Comparison of ENCODE assay signal across 15 cellular contexts in genomic region chr4:16824278-16824806, GRCh38.
DNase-seq lines count a peak whose midpoint lies in the region; ATAC-seq, FAIRE-seq and TF ChIP-seq lines count a peak whose summit lies in the region.
"Had no signal": no experiment of that assay in that cellular context is flagged by ENCODE, and none has a peak within 500 bp of the region (broad histone marks: within the 10 kb centered on the region; RNA-seq: fewer than 3 reads in every experiment).

No MANE protein-coding gene starts in this region.

- POLR2A ChIA-PET in HepG2 (lab: Yijun Ruan, JAX) = interaction anchor here (1.0 to 1.7 kb wide), 2 partner anchors 9 to 12 kb away, joined by 4 to 13 read pairs; no protein-coding TSS in a partner anchor

- BruUV-seq in HepG2 (replicated peaks; lab: Mats Ljungman, UMichigan) = no TSS peak

- H3K27ac ChIP-seq in HepG2 (ENCODE audit: extremely low read length, insufficient read depth, low read length) = peak overlapping the region; percentile 63
- H3K27ac ChIP-seq: A549, BLaER1 had no signal

- H3K4me2 ChIP-seq in HepG2 (ENCODE audit: low read depth, low read length) = peak overlapping the region; percentile 45
- H3K4me2 ChIP-seq: A549, BLaER1 had no signal

- TF ChIP-seq EP300 in HepG2 (IDR thresholded peaks at IDR 0.05; ENCODE audit: low read depth in 2 of 2, low read length in 2 of 2) (peak in 1 of 2 experiments; percentile 83; a peak in 2 of 4 replicates), HepG2 (CRISPR knock-in tag; IDR thresholded peaks at IDR 0.05; ENCODE audit: borderline replicate concordance) (peak; percentile 47; the same call in 1 of the 2 replicates)

- intact Hi-C loops in HepG2 (cut with micrococcal nuclease; ENCODE audit: unreplicated experiment) = loop anchor here (1.0 kb wide), 1 partner anchor 12 kb away; no protein-coding TSS in a partner anchor

- FAIRE-seq in HepG2 (lab: Jason Lieb, UNC) = peak; percentile 92
- FAIRE-seq: A549 had no signal

- no peak for TF ChIP-seq POLR2A in HepG2 (IDR thresholded peaks at IDR 0.05; ENCODE audit: insufficient read depth in 1 of 2, low read depth in 2 of 2, low read length in 2 of 2)

- TF ChIP-seq CTCF in endothelial cell (IDR thresholded peaks at IDR 0.05; ENCODE audit: unreplicated experiment) (no peak), HepG2 (CRISPR knock-in tag; IDR thresholded peaks at IDR 0.05) (no peak)

- no peaks in the 10 kb centered on the region for H4K20me1 ChIP-seq in HepG2 (ENCODE audit: insufficient read depth, low read length)
- H4K20me1 ChIP-seq: BLaER1 had no signal

- peaks cover 19% of the 10 kb centered on the region for H3K36me3 Mint-ChIP-seq in endothelial cell (ENCODE audit: low read depth, unreplicated experiment)

- no peaks in the 10 kb centered on the region for H3K36me3 ChIP-seq in HepG2 (replicated peaks in 1 of 2; ENCODE audit: control insufficient read depth in 1 of 2, insufficient read depth in 2 of 2, low read length in 2 of 2)
- H3K36me3 ChIP-seq: BLaER1 had no signal

- WGBS in HepG2 (ENCODE audit: low lambda C conversion rate) = 33% methylated on average over 4 of the region's 4 CpGs

- CTCF ChIA-PET in HepG2 (lab: Yijun Ruan, JAX; ENCODE audit: low intra/inter-chr PET ratio, low total read pairs) = no interaction called here

- H3K79me2 ChIP-seq in HepG2 (ENCODE audit: insufficient read depth, low read length) = no peaks in the 10 kb centered on the region

- H2AFZ ChIP-seq in HepG2 (ENCODE audit: low read length) = no peak overlapping the region
- H2AFZ ChIP-seq: GM23338 had no signal

- no peaks in the 10 kb centered on the region for H3K27me3 ChIP-seq in HepG2 (ENCODE audit: control insufficient read depth in 1 of 2, insufficient read depth in 2 of 2, low read length in 2 of 2)
- H3K27me3 ChIP-seq: BLaER1 had no signal

- no peak overlapping the region for H3K4me3 Mint-ChIP-seq in endothelial cell (ENCODE audit: unreplicated experiment)
- H3K4me3 Mint-ChIP-seq: CD8-positive, alpha-beta memory T cell; GM23338; H9 had no signal

- H3K27me3 Mint-ChIP-seq in endothelial cell (ENCODE audit: unreplicated experiment) = no peaks in the 10 kb centered on the region

- H3K4me1 Mint-ChIP-seq in endothelial cell (ENCODE audit: unreplicated experiment) = peaks cover 65% of the 10 kb centered on the region
- H3K4me1 Mint-ChIP-seq: CD8-positive, alpha-beta memory T cell had no signal

- no peak overlapping the region; the same call in 1 of the 2 replicates for H3K9ac ChIP-seq in HepG2 (ENCODE audit: insufficient read depth, low read depth, low read length)
- H3K9ac ChIP-seq: BLaER1 had no signal

- peak; percentile 15 for DNase-seq in HuH-7 (ENCODE audit: low spot score)
- DNase-seq in endothelial cell (ENCODE audit: low spot score) = no peak
- DNase-seq in HepG2 (ENCODE audit: low spot score) = peak; percentile 89
- DNase-seq in NCI-H526 treated with DMSO at 0.1 percent for 48 hours (lab: John Stamatoyannopoulos, UW) = no peak
- no peak for DNase-seq in activated T-cell treated with anti-CD3 and anti-CD28 coated beads, Interleukin-2, amount 50 U/mL, for 48 hours
- no peak for DNase-seq in stimulated activated CD4-positive, alpha-beta T cell treated with anti-CD3 and anti-CD28 coated beads, Interleukin-2, amount 100 ng/mL, for 24 hours
- DNase-seq: Caco-2; CD8-positive, alpha-beta memory T cell; DND-41; GDM1; H9 had no signal

- peak overlapping the region in 1 of 3 experiments; percentile 34; a peak in 1 of 6 replicates for H3K4me3 ChIP-seq in HepG2 (replicated peaks in 1 of 3; ENCODE audit: insufficient read depth in 1 of 3, low read depth in 2 of 3, low read length in 3 of 3)
- H3K4me3 ChIP-seq: A549, BLaER1, GM23338 had no signal

- ATAC-seq in HepG2 (peak; percentile 96), GM19397 (IDR thresholded peaks at IDR 0.05; ENCODE audit: unreplicated experiment) (no peak)
- ATAC-seq: A549, GM23338 had no signal

- H3K27ac Mint-ChIP-seq in endothelial cell (ENCODE audit: unreplicated experiment) = peak overlapping the region; percentile 45
- H3K27ac Mint-ChIP-seq: CD8-positive, alpha-beta memory T cell; GM23338 had no signal

- H3K4me1 ChIP-seq in HepG2 (ENCODE audit: insufficient read depth, low read length) = peaks cover 50% of the 10 kb centered on the region
- H3K4me1 ChIP-seq: A549, BLaER1, Caco-2 had no signal

- H3K9me3 Mint-ChIP-seq in endothelial cell (ENCODE audit: unreplicated experiment) = no peaks in the 10 kb centered on the region
- H3K9me3 Mint-ChIP-seq: GM23338, H9 had no signal

- TF ChIP-seq RAD21 in HepG2 (CRISPR knock-in tag; IDR thresholded peaks at IDR 0.05) = no peak

- no peaks in the 10 kb centered on the region for H3K9me3 ChIP-seq in HepG2 (ENCODE audit: low read length)
- H3K9me3 ChIP-seq: A549, BLaER1, Caco-2 had no signal

- in situ Hi-C loops in HepG2 (cut with HindIII; ENCODE audit: extremely low pct_ligation_motif_present, low pct_unique_long_range_greater_than_20kb) = no loop called here

TF ChIP-seq in HepG2, 621 proteins besides CTCF, POLR2A, EP300 and RAD21 (continues in another document):
- TF ChIP-seq, protein P1, sequence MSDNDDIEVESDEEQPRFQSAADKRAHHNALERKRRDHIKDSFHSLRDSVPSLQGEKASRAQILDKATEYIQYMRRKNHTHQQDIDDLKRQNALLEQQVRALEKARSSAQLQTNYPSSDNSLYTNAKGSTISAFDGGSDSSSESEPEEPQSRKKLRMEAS (IDR thresholded peaks at IDR 0.05) = peak; percentile 22; the same call in 1 of the 2 replicates
- TF ChIP-seq, protein P2, sequence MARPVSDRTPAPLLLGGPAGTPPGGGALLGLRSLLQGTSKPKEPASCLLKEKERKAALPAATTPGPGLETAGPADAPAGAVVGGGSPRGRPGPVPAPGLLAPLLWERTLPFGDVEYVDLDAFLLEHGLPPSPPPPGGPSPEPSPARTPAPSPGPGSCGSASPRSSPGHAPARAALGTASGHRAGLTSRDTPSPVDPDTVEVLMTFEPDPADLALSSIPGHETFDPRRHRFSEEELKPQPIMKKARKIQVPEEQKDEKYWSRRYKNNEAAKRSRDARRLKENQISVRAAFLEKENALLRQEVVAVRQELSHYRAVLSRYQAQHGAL (CRISPR knock-in tag; IDR thresholded peaks at IDR 0.05; ENCODE audit: not compliant biosample characterization) = no peak
- TF ChIP-seq, protein P3, sequence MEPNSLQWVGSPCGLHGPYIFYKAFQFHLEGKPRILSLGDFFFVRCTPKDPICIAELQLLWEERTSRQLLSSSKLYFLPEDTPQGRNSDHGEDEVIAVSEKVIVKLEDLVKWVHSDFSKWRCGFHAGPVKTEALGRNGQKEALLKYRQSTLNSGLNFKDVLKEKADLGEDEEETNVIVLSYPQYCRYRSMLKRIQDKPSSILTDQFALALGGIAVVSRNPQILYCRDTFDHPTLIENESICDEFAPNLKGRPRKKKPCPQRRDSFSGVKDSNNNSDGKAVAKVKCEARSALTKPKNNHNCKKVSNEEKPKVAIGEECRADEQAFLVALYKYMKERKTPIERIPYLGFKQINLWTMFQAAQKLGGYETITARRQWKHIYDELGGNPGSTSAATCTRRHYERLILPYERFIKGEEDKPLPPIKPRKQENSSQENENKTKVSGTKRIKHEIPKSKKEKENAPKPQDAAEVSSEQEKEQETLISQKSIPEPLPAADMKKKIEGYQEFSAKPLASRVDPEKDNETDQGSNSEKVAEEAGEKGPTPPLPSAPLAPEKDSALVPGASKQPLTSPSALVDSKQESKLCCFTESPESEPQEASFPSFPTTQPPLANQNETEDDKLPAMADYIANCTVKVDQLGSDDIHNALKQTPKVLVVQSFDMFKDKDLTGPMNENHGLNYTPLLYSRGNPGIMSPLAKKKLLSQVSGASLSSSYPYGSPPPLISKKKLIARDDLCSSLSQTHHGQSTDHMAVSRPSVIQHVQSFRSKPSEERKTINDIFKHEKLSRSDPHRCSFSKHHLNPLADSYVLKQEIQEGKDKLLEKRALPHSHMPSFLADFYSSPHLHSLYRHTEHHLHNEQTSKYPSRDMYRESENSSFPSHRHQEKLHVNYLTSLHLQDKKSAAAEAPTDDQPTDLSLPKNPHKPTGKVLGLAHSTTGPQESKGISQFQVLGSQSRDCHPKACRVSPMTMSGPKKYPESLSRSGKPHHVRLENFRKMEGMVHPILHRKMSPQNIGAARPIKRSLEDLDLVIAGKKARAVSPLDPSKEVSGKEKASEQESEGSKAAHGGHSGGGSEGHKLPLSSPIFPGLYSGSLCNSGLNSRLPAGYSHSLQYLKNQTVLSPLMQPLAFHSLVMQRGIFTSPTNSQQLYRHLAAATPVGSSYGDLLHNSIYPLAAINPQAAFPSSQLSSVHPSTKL (CRISPR knock-in tag; IDR thresholded peaks at IDR 0.05) = peak; percentile 87
- no peak for TF ChIP-seq GLMP (CRISPR knock-in tag; IDR thresholded peaks at IDR 0.05; ENCODE audit: borderline replicate concordance)
- TF ChIP-seq HOMEZ (CRISPR knock-in tag; IDR thresholded peaks at IDR 0.05; ENCODE audit: low read depth) = peak; percentile 82; the same call in 1 of the 2 replicates
- peak; percentile 71 for TF ChIP-seq KDM6A (CRISPR knock-in tag; IDR thresholded peaks at IDR 0.05; ENCODE audit: low read depth)

Comparison
In these comparisons a context has a peak if more than half of its experiments do, and no peak if none do; other contexts are left out.
1. DNase-seq: peak in HuH-7 (single experiment) and HepG2 (single experiment); none in endothelial cell (single experiment), NCI-H526 treated with DMSO at 0.1 percent for 48 hours (single experiment), activated T-cell treated with anti-CD3 and anti-CD28 coated beads, Interleukin-2, amount 50 U/mL, for 48 hours (0 of 2) and stimulated activated CD4-positive, alpha-beta T cell treated with anti-CD3 and anti-CD28 coated beads, Interleukin-2, amount 100 ng/mL, for 24 hours (0 of 2).